8 cellular contexts compared by ENCODE assay signal in genomic region chr9:34637356-34638137, GRCh38. TPM values are rescaled to one million over a fixed set of nuclear protein-coding genes. Genes with fewer than 3 reads are reported as not detected.
DNase-seq lines count a peak whose midpoint lies in the region; ATAC-seq, FAIRE-seq and TF ChIP-seq lines count a peak whose summit lies in the region.

Gene SIGMAR1, minus strand, starts transcription at chr9:34637787. Its CDS starts 90 bp downstream, at chr9:34637697.

- H3K9ac ChIP-seq in rectal smooth muscle tissue (ENCODE audit: low read length) = peak within 1 kb of the TSS; percentile 54

- no peaks in the 10 kb centered on the region for H3K9me3 ChIP-seq in vagina

- FAIRE-seq in GM18507 (lab: Jason Lieb, UNC) = peak; percentile 86

- in situ Hi-C loops in astrocyte of the cerebellum (cut with HindIII; ENCODE audit: low sequenced_read_pairs) = no loop called here

- H3K36me3 ChIP-seq in rectal smooth muscle tissue (ENCODE audit: control insufficient read depth, insufficient read depth, low read length) (peaks cover 8% of the 10 kb centered on the region), vagina (no peaks in the 10 kb centered on the region)

- H3K27me3 ChIP-seq in rectal smooth muscle tissue (ENCODE audit: control insufficient read depth, insufficient read depth, low read length) = no peaks in the 10 kb centered on the region
- H3K27me3 ChIP-seq in vagina = no peaks in the 10 kb centered on the region

- no peak for TF ChIP-seq CTCF in astrocyte of the cerebellum (IDR thresholded peaks at IDR 0.05; ENCODE audit: low read depth, low read length, missing control alignments)
- peak in 1 of 3 experiments; percentile 5 for TF ChIP-seq CTCF in vagina (IDR thresholded peaks at IDR 0.05)

- intact Hi-C loops in vagina (cut with DNase I) = no loop called here

- H3K27ac ChIP-seq in rectal smooth muscle tissue (ENCODE audit: low read depth, low read length) = peak within 1 kb of the TSS; percentile 81
- H3K27ac ChIP-seq in vagina = peak within 1 kb of the TSS; percentile 76

- DNase-seq in GM18507 (ENCODE audit: extremely low spot score, insufficient read length, low read depth) = peak; percentile 83
- peak; percentile 76 for DNase-seq in NCI-H2029 treated with DMSO at 0.1 percent for 48 hours (lab: John Stamatoyannopoulos, UW)
- DNase-seq in T-helper 9 cell = peak; percentile 90
- peak; percentile 73 for DNase-seq in astrocyte of the cerebellum (ENCODE audit: low read depth)
- DNase-seq in hepatic stellate cell (ENCODE audit: low spot score) = peak; percentile 96
- DNase-seq in vagina (ENCODE audit: extremely low spot score in 2 of 2) = no peak

- H3K4me3 ChIP-seq in astrocyte of the cerebellum (ENCODE audit: low read depth, low read length) (peak within 1 kb of the TSS; percentile 66), rectal smooth muscle tissue (ENCODE audit: low read length) (peak within 1 kb of the TSS; percentile 87), vagina (peak within 1 kb of the TSS; percentile 73 to 89)

- peak; percentile 88 for ATAC-seq in HG02981 (IDR thresholded peaks at IDR 0.05; ENCODE audit: unreplicated experiment)

- H3K4me1 ChIP-seq in rectal smooth muscle tissue (ENCODE audit: control insufficient read depth, insufficient read depth, low read length) (peaks cover 15% of the 10 kb centered on the region), vagina (peaks cover 35% of the 10 kb centered on the region)

- peak in 1 of 2 donors; percentile 68 for TF ChIP-seq POLR2A in vagina (IDR thresholded peaks at IDR 0.05)

RNA-seq across cellular contexts. Expression of gene SIGMAR1, which starts in this region (rescaled TPM):
- total RNA-seq in vagina = 79.3 TPM

Comparison
In these comparisons a context has a peak if more than half of its experiments do, and no peak if none do; other contexts are left out.
1. DNase-seq: peak in GM18507 (single experiment), NCI-H2029 treated with DMSO at 0.1 percent for 48 hours (single experiment), T-helper 9 cell (single experiment), astrocyte of the cerebellum (single experiment) and hepatic stellate cell (single experiment); none in vagina (0 of 2).
2. Peak in every context shown above with its lines, with median percentiles within 50 percentile points of each other: H3K4me3 ChIP-seq.